ENCODE assay signal across 8 cellular contexts in the genomic region with DNA sequence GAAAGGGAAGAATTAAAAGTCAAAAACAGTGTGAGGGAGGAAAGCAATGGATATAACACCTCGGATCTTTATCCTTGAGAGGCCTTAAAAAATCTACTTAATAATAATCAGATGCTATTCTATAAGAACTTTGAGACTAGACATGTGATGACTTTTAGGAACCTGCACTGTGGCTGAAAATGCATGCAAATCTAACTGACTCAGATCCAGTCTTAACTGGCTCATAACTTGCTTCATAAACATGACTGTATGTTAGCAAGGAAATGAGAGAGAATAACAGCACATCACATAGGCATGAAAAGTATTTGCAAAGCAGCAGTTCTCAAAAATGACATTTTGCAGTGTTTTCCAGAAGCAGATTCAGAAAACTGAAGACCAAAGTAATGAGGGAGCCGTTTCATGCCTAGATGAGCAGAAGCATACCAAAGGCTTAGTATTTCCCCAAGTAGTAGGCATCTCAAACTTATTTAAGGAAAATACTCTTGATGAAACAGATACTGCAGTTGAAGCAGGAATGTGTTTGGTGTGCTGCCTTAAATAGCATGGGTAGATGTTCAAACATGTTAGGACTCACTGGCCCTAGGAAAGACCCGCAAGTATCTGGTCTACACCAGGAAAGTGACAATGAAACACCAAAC.
DNase-seq lines count a peak whose midpoint lies in the region; ATAC-seq, FAIRE-seq and TF ChIP-seq lines count a peak whose summit lies in the region.
"Not testable (repeated sequence)": the region's sequence is repeated elsewhere in the genome, so short reads cannot be mapped to it uniquely, and the experiment has no call there.

No MANE protein-coding gene starts in this region.

- not testable (repeated sequence) for H3K18ac ChIP-seq in mesenchymal stem cell (ENCODE audit: low read depth in 1 of 2, low read length in 2 of 2)

- not testable (repeated sequence) for H4K91ac ChIP-seq in mesenchymal stem cell (ENCODE audit: low read length)

- not testable (repeated sequence) for H3K9ac ChIP-seq in endothelial cell of umbilical vein (replicated peaks; ENCODE audit: extremely low read depth, insufficient read depth, low read length); mesenchymal stem cell (ENCODE audit: low read length); skeletal muscle satellite cell (ENCODE audit: low read depth, low read length)

- no CpG with 5 or more reads among the region's 3 CpGs for WGBS in mesenchymal stem cell

- not testable (repeated sequence) for H2BK5ac ChIP-seq in mesenchymal stem cell (ENCODE audit: low read depth, low read length, poor library complexity, severe bottlenecking)

- intact Hi-C loops in endothelial cell of umbilical vein (cut with micrococcal nuclease) = not testable (repeated sequence)

- H3K23ac ChIP-seq in mesenchymal stem cell (ENCODE audit: low read length in 2 of 2) = not testable (repeated sequence)

- in situ Hi-C loops in astrocyte of the spinal cord (cut with HindIII; ENCODE audit: low sequenced_read_pairs) = not testable (repeated sequence)

- not testable (repeated sequence) for H3K9me3 ChIP-seq in RWPE2 (ENCODE audit: severe bottlenecking); endothelial cell of umbilical vein (replicated peaks; ENCODE audit: control insufficient read depth, insufficient read depth, low read length); mesenchymal stem cell (ENCODE audit: control insufficient read depth, low read length); skeletal muscle satellite cell (replicated peaks; ENCODE audit: low read length)

- not testable (repeated sequence) for H3K4me1 ChIP-seq in RWPE2 (ENCODE audit: insufficient read depth, poor library complexity, severe bottlenecking); endothelial cell of umbilical vein (ENCODE audit: control insufficient read depth, extremely low read depth, insufficient read depth, low read length); mesenchymal stem cell (ENCODE audit: control insufficient read depth, insufficient read depth, low read depth, low read length)
- peaks cover 17% of the 10 kb centered on the region for H3K4me1 ChIP-seq in skeletal muscle satellite cell (ENCODE audit: control insufficient read depth, insufficient read depth, low read length)

- FAIRE-seq in endothelial cell of umbilical vein (lab: Jason Lieb, UNC) = not testable (repeated sequence)

- not testable (repeated sequence) for BruUV-seq in endothelial cell of umbilical vein (replicated peaks; lab: Mats Ljungman, UMichigan)

- not testable (repeated sequence) for H3K27me3 ChIP-seq in RWPE2 (ENCODE audit: insufficient read depth, poor library complexity, severe bottlenecking); endothelial cell of umbilical vein (ENCODE audit: control insufficient read depth in 2 of 2, insufficient read depth in 2 of 2, low read length in 2 of 2); mesenchymal stem cell (ENCODE audit: control insufficient read depth in 1 of 2, insufficient read depth in 1 of 2, low read length in 2 of 2); skeletal muscle satellite cell (ENCODE audit: control insufficient read depth, insufficient read depth, low read length)

- CTCF ChIA-PET in endothelial cell of umbilical vein (lab: Charles Lee) = interaction anchor here (1.6 kb wide), 1 partner anchor 104 kb away, joined by 3 read pairs; the partner anchor contains the start of gene PUDP

- not testable (repeated sequence) for TF ChIP-seq CTCF in AG09319 (IDR thresholded peaks at IDR 0.05; ENCODE audit: low read depth, low read length); RWPE2 (IDR thresholded peaks at IDR 0.05; ENCODE audit: poor library complexity, severe bottlenecking); astrocyte of the spinal cord (IDR thresholded peaks at IDR 0.05; ENCODE audit: low read depth, low read length); endothelial cell of umbilical vein (IDR thresholded peaks at IDR 0.05; ENCODE audit: extremely low read depth in 1 of 2, insufficient read depth in 1 of 2, low read depth in 1 of 2, low read length in 2 of 2)

- DNase-seq in AG09319 (ENCODE audit: extremely low read depth, low read depth) (peak; percentile 19), HCEC 1CT (peak; percentile 63), astrocyte of the spinal cord (ENCODE audit: low read depth, low spot score) (peak; percentile 67), fibroblast of the conjunctiva (ENCODE audit: low read depth) (peak; percentile 32), mesenchymal stem cell (peak; percentile 48)
- DNase-seq in RWPE2 (ENCODE audit: low spot score); endothelial cell of umbilical vein (ENCODE audit: low read depth, low spot score): not testable (repeated sequence)

- not testable (repeated sequence) for H3K79me1 ChIP-seq in mesenchymal stem cell (replicated peaks; ENCODE audit: low read length, poor library complexity, severe bottlenecking)

- ATAC-seq in RWPE2 (ENCODE audit: low read depth) = peak; percentile 55; the same call in 1 of the 3 replicates

- not testable (repeated sequence) for H2AFZ ChIP-seq in endothelial cell of umbilical vein (ENCODE audit: low read depth, low read length); mesenchymal stem cell (ENCODE audit: low read depth, low read length)

- not testable (repeated sequence) for H3K79me2 ChIP-seq in endothelial cell of umbilical vein (ENCODE audit: control insufficient read depth, insufficient read depth, low read length)

- not testable (repeated sequence) for H3K4me3 ChIP-seq in RWPE2 (ENCODE audit: severe bottlenecking); astrocyte of the spinal cord (ENCODE audit: low read depth, low read length); endothelial cell of umbilical vein (replicated peaks in 1 of 3; ENCODE audit: insufficient read depth in 1 of 3, low read depth in 1 of 3, low read length in 3 of 3); mesenchymal stem cell (ENCODE audit: insufficient read depth in 1 of 2, low read depth in 1 of 2, low read length in 2 of 2); skeletal muscle satellite cell (ENCODE audit: low read length)

- POLR2A ChIA-PET in endothelial cell of umbilical vein (lab: Charles Lee) = not testable (repeated sequence)

- H3K9me1 ChIP-seq in endothelial cell of umbilical vein (replicated peaks; ENCODE audit: control insufficient read depth, extremely low read depth, insufficient read depth, low read length) = not testable (repeated sequence)

- dilution Hi-C loops in endothelial cell of umbilical vein (cut with MboI; ENCODE audit: extremely low pct_ligation_motif_present, low sequenced_read_pairs) = not testable (repeated sequence)

- H3K4me2 ChIP-seq in endothelial cell of umbilical vein (ENCODE audit: insufficient read depth, low read length); mesenchymal stem cell (ENCODE audit: low read length, poor library complexity, severe bottlenecking): not testable (repeated sequence)
- H3K4me2 ChIP-seq in skeletal muscle satellite cell (ENCODE audit: low read length) = peak overlapping the region; percentile 29

- H2BK15ac ChIP-seq in mesenchymal stem cell (ENCODE audit: low read depth, poor library complexity, severe bottlenecking) = not testable (repeated sequence)

- H2BK12ac ChIP-seq in mesenchymal stem cell (ENCODE audit: low read length in 2 of 2) = not testable (repeated sequence)

- not testable (repeated sequence) for H2AK5ac ChIP-seq in mesenchymal stem cell (ENCODE audit: low read length, severe bottlenecking)

- H2BK120ac ChIP-seq in mesenchymal stem cell (ENCODE audit: low read depth, low read length) = not testable (repeated sequence)

- H3K14ac ChIP-seq in mesenchymal stem cell (ENCODE audit: low read length in 2 of 2) = not testable (repeated sequence)

- TF ChIP-seq POLR2A in endothelial cell of umbilical vein (IDR thresholded peaks at IDR 0.05; ENCODE audit: low read depth, low read length) = not testable (repeated sequence)

- H3K27ac ChIP-seq in RWPE2 (ENCODE audit: poor library complexity, severe bottlenecking) = peak overlapping the region; percentile 45
- not testable (repeated sequence) for H3K27ac ChIP-seq in endothelial cell of umbilical vein (ENCODE audit: insufficient read depth, low read depth, low read length)
- peak overlapping the region; percentile 47 for H3K27ac ChIP-seq in mesenchymal stem cell (ENCODE audit: low read length, poor library complexity, severe bottlenecking)

- H4K8ac ChIP-seq in mesenchymal stem cell (ENCODE audit: low read length) = not testable (repeated sequence)

- H4K20me1 ChIP-seq in endothelial cell of umbilical vein (replicated peaks; ENCODE audit: control insufficient read depth, extremely low read depth, insufficient read depth, low read length) = not testable (repeated sequence)

- not testable (repeated sequence) for H3K4ac ChIP-seq in mesenchymal stem cell (ENCODE audit: low read depth in 1 of 2, low read length in 2 of 2)

- not testable (repeated sequence) for H3K36me3 ChIP-seq in RWPE2 (ENCODE audit: low read depth); endothelial cell of umbilical vein (ENCODE audit: control insufficient read depth in 2 of 2, extremely low read depth in 1 of 2, insufficient read depth in 2 of 2, low read length in 2 of 2); mesenchymal stem cell (ENCODE audit: control insufficient read depth in 1 of 2, insufficient read depth in 2 of 2, low read depth in 1 of 2, low read length in 2 of 2); skeletal muscle satellite cell (ENCODE audit: insufficient read depth, low read length)

TF ChIP-seq in endothelial cell of umbilical vein, 7 proteins besides CTCF, POLR2A, EP300 and RAD21:
- TF ChIP-seq FOS (IDR thresholded peaks at IDR 0.05; ENCODE audit: borderline replicate concordance, insufficient read depth, low read length) = peak; percentile 9
